In genomic region chr1:155245163-155245524, GRCh38 we compare ENCODE assay signal across 8 cellular contexts. TPM values are rescaled to one million over a fixed set of nuclear protein-coding genes. Genes with fewer than 3 reads are reported as not detected.
DNase-seq lines count a peak whose midpoint lies in the region; ATAC-seq, FAIRE-seq and TF ChIP-seq lines count a peak whose summit lies in the region.

No MANE protein-coding gene starts in this region.

- no peak for FAIRE-seq in RCC 7860 (lab: Jason Lieb, UNC)

- H3K27me3 Mint-ChIP-seq in IgD-negative memory B cell = peaks cover 2% of the 10 kb centered on the region
- H3K27me3 Mint-ChIP-seq in natural killer cell (ENCODE audit: low read depth in 2 of 2) = peaks cover 4 to 8% of the 10 kb centered on the region in 2 donors

- H3K4me3 ChIP-seq in BE2C (ENCODE audit: low read depth, low read length) = peak overlapping the region; percentile 50
- peak overlapping the region; percentile 49 for H3K4me3 ChIP-seq in colonic mucosa

- TF ChIP-seq CTCF in BE2C (IDR thresholded peaks at IDR 0.05; ENCODE audit: low read depth, low read length) = no peak
- TF ChIP-seq CTCF in colonic mucosa (IDR thresholded peaks at IDR 0.05) = no peak
- no peak for TF ChIP-seq CTCF in natural killer cell (IDR thresholded peaks at IDR 0.05)

- H3K36me3 Mint-ChIP-seq in IgD-negative memory B cell = no peaks in the 10 kb centered on the region
- peaks cover 8% of the 10 kb centered on the region for H3K36me3 Mint-ChIP-seq in natural killer cell

- H3K4me1 ChIP-seq in BE2C = peaks cover 11% of the 10 kb centered on the region
- H3K4me1 ChIP-seq in colonic mucosa = peaks cover 4% of the 10 kb centered on the region

- H3K9me3 Mint-ChIP-seq in IgD-negative memory B cell (peaks cover 0 to 2% (median 1%) of the 10 kb centered on the region in 3 donors), natural killer cell (peaks cover 2 to 3% of the 10 kb centered on the region in 2 donors)

- H3K27ac Mint-ChIP-seq in IgD-negative memory B cell (peak overlapping the region; percentile 57 to 100 (median 98)), natural killer cell (peak overlapping the region; percentile 94 to 95)

- ATAC-seq in natural killer cell (no peak), GM19328 (IDR thresholded peaks at IDR 0.05; ENCODE audit: unreplicated experiment) (no peak)

- intact Hi-C loops in colonic mucosa (cut with DNase I) (no loop called here), natural killer cell (cut with micrococcal nuclease) (loop anchor here (2.0 kb wide), 1 partner anchor 38 kb away; the partner anchor contains the start of gene THBS3)

- H3K9me3 ChIP-seq in BE2C (no peaks in the 10 kb centered on the region), colonic mucosa (no peaks in the 10 kb centered on the region)

- no peaks in the 10 kb centered on the region for H3K27me3 ChIP-seq in BE2C
- H3K27me3 ChIP-seq in colonic mucosa = no peaks in the 10 kb centered on the region

- H3K4me1 Mint-ChIP-seq in IgD-negative memory B cell = peaks cover 26 to 33% (median 28%) of the 10 kb centered on the region in 3 donors
- H3K4me1 Mint-ChIP-seq in natural killer cell = peaks cover 21 to 40% of the 10 kb centered on the region in 2 donors

- DNase-seq in BE2C = no peak
- DNase-seq in colonic mucosa = no peak
- DNase-seq in natural killer cell = no peak
- DNase-seq in NCI-H146 (lab: John Stamatoyannopoulos, UW) = no peak
- no peak for DNase-seq in RCC 7860 (ENCODE audit: low spot score)
- no peak for DNase-seq in LoVo (ENCODE audit: low spot score)

- peak overlapping the region; percentile 81 to 91 for H3K9ac ChIP-seq in colonic mucosa (ENCODE audit: low read depth in 2 of 2, low read length in 2 of 2)

- H3K4me3 Mint-ChIP-seq in IgD-negative memory B cell = peak overlapping the region; percentile 87 to 90 (median 88)
- peak overlapping the region; percentile 67 for H3K4me3 Mint-ChIP-seq in natural killer cell

- peak overlapping the region; percentile 91 for H3K27ac ChIP-seq in colonic mucosa

- H3K36me3 ChIP-seq in BE2C = no peaks in the 10 kb centered on the region; the same call in 1 of the 2 replicates
- H3K36me3 ChIP-seq in colonic mucosa = no peaks in the 10 kb centered on the region

RNA-seq across cellular contexts. Expression of gene ENTREP3, which starts 10.1 kb away (rescaled TPM):
- polyA plus RNA-seq in BE2C (2012; ENCODE audit: insufficient read depth, insufficient read length, low read depth) = 59.3 TPM
- polyA plus RNA-seq in IgD-negative memory B cell = 1.7 TPM
- total RNA-seq in colonic mucosa (10 to 100 TPM; 22.0 to 34.2 TPM), natural killer cell (1 to 10 TPM; 6.9 to 10.0 (median 8.9) TPM)

RNA-seq across cellular contexts. Expression of gene SCAMP3, which starts 17.0 kb away (rescaled TPM):
- polyA plus RNA-seq in BE2C (2012; ENCODE audit: insufficient read depth, insufficient read length, low read depth) = 203 TPM
- 144 TPM for polyA plus RNA-seq in IgD-negative memory B cell
- total RNA-seq in colonic mucosa (10 to 100 TPM; 41.5 to 67.7 TPM), natural killer cell (10 to 100 TPM; 59.7 to 72.1 (median 65.0) TPM)

RNA-seq across cellular contexts. Expression of gene CLK2, which starts 28.2 kb away (rescaled TPM):
- polyA plus RNA-seq in BE2C (2012; ENCODE audit: insufficient read depth, insufficient read length, low read depth) = 129 TPM
- 19.7 TPM for polyA plus RNA-seq in IgD-negative memory B cell
- total RNA-seq in colonic mucosa (10 to 100 TPM; 31.7 to 66.4 TPM), natural killer cell (10 to 100 TPM; 70.4 to 97.5 (median 84.4) TPM)

RNA-seq across cellular contexts. Expression of gene HCN3, which starts 32.1 kb away (rescaled TPM):
- 10.0 TPM for polyA plus RNA-seq in BE2C (2012; ENCODE audit: insufficient read depth, insufficient read length, low read depth)
- polyA plus RNA-seq in IgD-negative memory B cell = 2.3 TPM
- total RNA-seq in colonic mucosa (10 to 100 TPM; 12.4 to 12.8 TPM), natural killer cell (1 to 10 TPM; 2.0 to 3.4 (median 2.6) TPM)

RNA-seq across cellular contexts. Expression of gene MTX1, which starts 36.6 kb away (rescaled TPM):
- polyA plus RNA-seq in BE2C (2012; ENCODE audit: insufficient read depth, insufficient read length, low read depth) = 149 TPM
- 41.7 TPM for polyA plus RNA-seq in IgD-negative memory B cell
- total RNA-seq in colonic mucosa (10 to 100 TPM; 37.5 to 55.8 TPM), natural killer cell (10 to 100 TPM; 22.3 to 28.5 (median 27.9) TPM)
